Comparison of ENCODE assay signal across 16 cellular contexts in genomic region chr12:132776816-132777568, GRCh38. TPM values are rescaled to one million over a fixed set of nuclear protein-coding genes. Genes with fewer than 3 reads are reported as not detected.
A peak's percentile ranks its signal among the peaks of the same experiment; 100 is the strongest.
DNase-seq lines count a peak whose midpoint lies in the region; ATAC-seq and TF ChIP-seq lines count a peak whose summit lies in the region.
"Had no signal": no experiment of that assay in that cellular context is flagged by ENCODE, and none has a peak within 500 bp of the region (broad histone marks: within the 10 kb centered on the region; RNA-seq: fewer than 3 reads in every experiment).

No MANE protein-coding gene starts in this region.

- H3K4me3 ChIP-seq in body of pancreas, result no peak overlapping the region
- H3K4me3 ChIP-seq in skeletal muscle cell (ENCODE audit: low read depth, low read length), result no peak overlapping the region
- H3K4me3 ChIP-seq in SK-N-SH (ENCODE audit: low read depth in 2 of 2, low read length in 1 of 2), result no peak overlapping the region
- H3K4me3 ChIP-seq: GM23248, SJSA1 had no signal

- peaks cover 6% of the 10 kb centered on the region for H3K79me2 ChIP-seq in SK-N-SH (ENCODE audit: insufficient read depth)

- CTCF ChIA-PET in SK-N-SH (lab: Yijun Ruan, JAX), result interaction anchor here (3.7 kb wide), 1 partner anchor 8 kb away, joined by 16 read pairs; no protein-coding TSS in a partner anchor

- TF ChIP-seq RAD21 in SK-N-SH (IDR thresholded peaks at IDR 0.05; ENCODE audit: low read length), result no peak

- H3K27ac ChIP-seq in body of pancreas (no peak overlapping the region), SK-N-SH (ENCODE audit: low read depth in 2 of 2, low read length in 1 of 2) (no peak overlapping the region)
- H3K27ac ChIP-seq: foreskin keratinocyte, GM23248, SJSA1 had no signal

- WGBS in body of pancreas, 2 donors, result 59 to 71% methylated on average over 12 to 29 of the region's 29 CpGs
- 97% methylated on average over 18 of the region's 29 CpGs for WGBS in SK-N-SH (ENCODE audit: low lambda C conversion rate)

- ATAC-seq in body of pancreas, result no peak
- peak; percentile 90 for ATAC-seq in left ventricle myocardium superior
- no peak for ATAC-seq in HG03354 (IDR thresholded peaks at IDR 0.05; ENCODE audit: poor library complexity, severe bottlenecking, unreplicated experiment)
- no peak for ATAC-seq in HG03460 (IDR thresholded peaks at IDR 0.05; ENCODE audit: unreplicated experiment)
- ATAC-seq: foreskin keratinocyte had no signal

- no peak overlapping the region for H2AFZ ChIP-seq in SK-N-SH (ENCODE audit: low read depth)
- H2AFZ ChIP-seq: GM23248 had no signal

- H3K9me3 ChIP-seq in body of pancreas (no peaks in the 10 kb centered on the region), SK-N-SH (no peaks in the 10 kb centered on the region)
- H3K9me3 ChIP-seq: SJSA1 had no signal

- POLR2A ChIA-PET in SK-N-SH (lab: Yijun Ruan, JAX), result no interaction called here

- peaks cover 11% of the 10 kb centered on the region for H3F3A ChIP-seq in SK-N-SH (replicated peaks; ENCODE audit: insufficient read depth)

- no peak for TF ChIP-seq EP300 in SK-N-SH (IDR thresholded peaks at IDR 0.05; ENCODE audit: borderline replicate concordance in 1 of 2, low read depth in 1 of 2, low read length in 1 of 2)

- H3K27me3 ChIP-seq in body of pancreas (no peaks in the 10 kb centered on the region), SK-N-SH (ENCODE audit: insufficient read depth) (no peaks in the 10 kb centered on the region)
- H3K27me3 ChIP-seq: foreskin keratinocyte, SJSA1 had no signal

- H3K36me3 ChIP-seq in body of pancreas (replicated peaks in 1 of 2; ENCODE audit: insufficient read depth in 1 of 2, low read depth in 2 of 2) (peaks cover 25 to 37% of the 10 kb centered on the region in 2 donors), SK-N-SH (replicated peaks in 1 of 2; ENCODE audit: control insufficient read depth in 1 of 2, insufficient read depth in 2 of 2, low read length in 1 of 2) (peaks cover 29 to 83% of the 10 kb centered on the region in 2 experiments)

- H3K4me2 ChIP-seq in SK-N-SH, result no peak overlapping the region

- intact Hi-C loops in body of pancreas (cut with DNase I), result no loop called here
- intact Hi-C loops in left ventricle myocardium superior (cut with micrococcal nuclease), result no loop called here

- no peaks in the 10 kb centered on the region for H3K4me1 ChIP-seq in body of pancreas
- no peaks in the 10 kb centered on the region for H3K4me1 ChIP-seq in SK-N-SH (ENCODE audit: control insufficient read depth in 1 of 2, insufficient read depth in 2 of 2, low read depth in 1 of 2, low read length in 1 of 2)
- H3K4me1 ChIP-seq: foreskin keratinocyte, SJSA1 had no signal

- TF ChIP-seq POLR2A in body of pancreas (IDR thresholded peaks at IDR 0.05), result no peak

- DNase-seq in NCI-H1092 treated with DMSO at 0.1 percent for 48 hours (lab: John Stamatoyannopoulos, UW) (peak; percentile 72), body of pancreas (peak in 3 of 4 donors; percentile 39 to 68 (median 49)), left ventricle myocardium superior (peak; percentile 87), skeletal muscle cell (ENCODE audit: low read depth) (peak; percentile 55), NCI-H2227 treated with DMSO at 0.1 percent for 48 hours (lab: John Stamatoyannopoulos, UW) (no peak), SK-N-SH (no peak)
- DNase-seq: activated naive CD4-positive, alpha-beta T cell treated with anti-CD3 and anti-CD28 coated beads for 36 hours; CD4-positive, CD25-positive, alpha-beta regulatory T cell; foreskin keratinocyte; GM23248; islet precursor cell; Kasumi-1; naive B cell had no signal

- no peaks in the 10 kb centered on the region for H4K20me1 ChIP-seq in SK-N-SH (ENCODE audit: insufficient read depth)

- no peaks in the 10 kb centered on the region for H3K9me2 ChIP-seq in SK-N-SH

- TF ChIP-seq CTCF in body of pancreas (IDR thresholded peaks at IDR 0.05) (no peak), SK-N-SH (IDR thresholded peaks at IDR 0.05) (no peak)

- H3K9ac ChIP-seq in SK-N-SH, result no peak overlapping the region
- H3K9ac ChIP-seq: GM23248 had no signal

TF ChIP-seq in SK-N-SH, 30 proteins besides CTCF, POLR2A, EP300 and RAD21:
- TF ChIP-seq JUND (IDR thresholded peaks at IDR 0.05) (no peak), FOXM1 (IDR thresholded peaks at IDR 0.05; ENCODE audit: low read depth) (no peak), PBX3 (IDR thresholded peaks at IDR 0.05) (no peak), NRF1 (IDR thresholded peaks at IDR 0.05; ENCODE audit: low read depth, low read length) (no peak), USF1 (IDR thresholded peaks at IDR 0.05; ENCODE audit: borderline replicate concordance, low read depth) (no peak), ZBTB33 (IDR thresholded peaks at IDR 0.05; ENCODE audit: borderline replicate concordance, low read depth) (no peak), YY1 (IDR thresholded peaks at IDR 0.05; ENCODE audit: low read depth) (no peak), CHD2 (IDR thresholded peaks at IDR 0.05; ENCODE audit: low read length, partially characterized antibody) (no peak), ELF1 (IDR thresholded peaks at IDR 0.05) (no peak), MXI1 (IDR thresholded peaks at IDR 0.05; ENCODE audit: low read depth, low read length) (no peak), RCOR1 (IDR thresholded peaks at IDR 0.05; ENCODE audit: low read length) (no peak), SIN3A (IDR thresholded peaks at IDR 0.05; ENCODE audit: borderline replicate concordance, low read depth, low read length) (no peak), NFIC (IDR thresholded peaks at IDR 0.05; ENCODE audit: borderline replicate concordance) (no peak), TEAD4 (IDR thresholded peaks at IDR 0.05; ENCODE audit: borderline replicate concordance, insufficient read depth) (no peak), GABPA (IDR thresholded peaks at IDR 0.05; ENCODE audit: low read depth) (no peak), POLR2AphosphoS5 (IDR thresholded peaks at IDR 0.05; ENCODE audit: low read depth, low read length) (no peak), USF2 (IDR thresholded peaks at IDR 0.05; ENCODE audit: borderline replicate concordance, low read depth, low read length) (no peak), RXRA (IDR thresholded peaks at IDR 0.05; ENCODE audit: borderline replicate concordance, low read depth) (no peak)

RNA-seq across cellular contexts. Expression of gene ANKLE2, which starts 15.4 kb away (rescaled TPM):
- 10 to 100 TPM; 37.9 to 76.1 TPM for total RNA-seq in body of pancreas
- 26.1 TPM for total RNA-seq in left ventricle myocardium superior
- 55.1 and 85.2 TPM in 2 replicates for polyA plus RNA-seq in SK-N-SH (2012; rRNA removed)
- polyA plus RNA-seq in SK-N-SH (2012; cell fraction: cytosol; rRNA removed), result 22.7 and 26.0 TPM in 2 replicates
- polyA plus RNA-seq in SK-N-SH (2012; cell fraction: nucleus; rRNA removed), result 301 and 345 TPM in 2 replicates

RNA-seq across cellular contexts. Expression of gene GOLGA3, which starts 51.7 kb away (rescaled TPM):
- total RNA-seq in body of pancreas, result 10 to 100 TPM; 57.3 to 98.6 TPM
- 26.3 TPM for total RNA-seq in left ventricle myocardium superior
- polyA plus RNA-seq in SK-N-SH (2012; rRNA removed), result 16.9 and 18.0 TPM in 2 replicates
- polyA plus RNA-seq in SK-N-SH (2012; cell fraction: cytosol; rRNA removed), result 10.1 and 11.8 TPM in 2 replicates
- polyA plus RNA-seq in SK-N-SH (2012; cell fraction: nucleus; rRNA removed), result 47.4 and 59.6 TPM in 2 replicates

Comparison
In these comparisons a context has a peak if more than half of its experiments do, and no peak if none do; other contexts are left out.
1. DNase-seq: peak in NCI-H1092 treated with DMSO at 0.1 percent for 48 hours (single experiment), body of pancreas (3 of 4), left ventricle myocardium superior (single experiment) and skeletal muscle cell (single experiment); none in NCI-H2227 treated with DMSO at 0.1 percent for 48 hours (single experiment) and SK-N-SH (single experiment).